In genomic region chr12:1496162-1496925, GRCh38 we compare ENCODE assay signal across 9 cellular contexts.
DNase-seq lines count a peak whose midpoint lies in the region; ATAC-seq and TF ChIP-seq lines count a peak whose summit lies in the region.
"Had no signal": no experiment of that assay in that cellular context is flagged by ENCODE, and none has a peak within 500 bp of the region (broad histone marks: within the 10 kb centered on the region; RNA-seq: fewer than 3 reads in every experiment).

No MANE protein-coding gene starts in this region.

- H3K4me2 ChIP-seq in mesendoderm (ENCODE audit: low read length) = no peak overlapping the region

- no peaks in the 10 kb centered on the region for H3K36me3 ChIP-seq in cardiac muscle cell
- no peaks in the 10 kb centered on the region for H3K36me3 ChIP-seq in mesendoderm (ENCODE audit: control insufficient read depth, insufficient read depth, low read length)

- no peak overlapping the region for H4K8ac ChIP-seq in mesendoderm (ENCODE audit: low read depth, low read length)

- no peak overlapping the region for H3K18ac ChIP-seq in mesendoderm (ENCODE audit: low read length)

- no peak overlapping the region for H3K4ac ChIP-seq in mesendoderm (ENCODE audit: low read depth, low read length)

- H3K4me3 ChIP-seq in cardiac muscle cell = no peak overlapping the region
- H3K4me3 ChIP-seq in mesendoderm (ENCODE audit: low read length) = no peak overlapping the region

- DNase-seq in GM04504 (ENCODE audit: low read depth) (peak; percentile 44), astrocyte of the hippocampus (ENCODE audit: low read depth, low spot score) (peak; percentile 48), cardiac muscle cell (ENCODE audit: low read depth in 1 of 2, low spot score in 1 of 2) (peak in 1 of 2 donors; percentile 36), sciatic nerve (ENCODE audit: low spot score) (no peak), SK-N-DZ (ENCODE audit: low spot score) (no peak), mesendoderm (no peak)
- DNase-seq: stimulated activated CD4-positive, alpha-beta T cell treated with anti-CD3 and anti-CD28 coated beads, Interleukin-1b, Interleukin-23, amount 100 ng/mL, for 48 hours had no signal

- H3K9me3 ChIP-seq in cardiac muscle cell (ENCODE audit: low read depth) = no peaks in the 10 kb centered on the region

- no peak overlapping the region for H2BK5ac ChIP-seq in mesendoderm (ENCODE audit: low read length)

- ATAC-seq in sciatic nerve = peak; percentile 20
- ATAC-seq in HG02970 (IDR thresholded peaks at IDR 0.05; ENCODE audit: low FRiP score, unreplicated experiment) = no peak
- no peak for ATAC-seq in HG03469 (IDR thresholded peaks at IDR 0.05; ENCODE audit: unreplicated experiment)

- no peak overlapping the region for H3K23ac ChIP-seq in mesendoderm (ENCODE audit: low read length)

- H2BK120ac ChIP-seq in mesendoderm (ENCODE audit: low read depth, low read length) = no peak overlapping the region

- H3K9ac ChIP-seq in mesendoderm (ENCODE audit: low read length) = no peak overlapping the region

- no peaks in the 10 kb centered on the region for H3K79me1 ChIP-seq in mesendoderm (ENCODE audit: low read length)

- H2BK15ac ChIP-seq in mesendoderm (replicated peaks; ENCODE audit: low read depth) = no peak overlapping the region

- no peaks in the 10 kb centered on the region for H3K79me2 ChIP-seq in mesendoderm (ENCODE audit: control insufficient read depth, insufficient read depth, low read length)

- intact Hi-C loops in sciatic nerve (cut with DNase I) = no loop called here

- H3K4me1 ChIP-seq in cardiac muscle cell (ENCODE audit: low read depth) (peaks cover 6% of the 10 kb centered on the region), mesendoderm (ENCODE audit: control insufficient read depth, low read depth, low read length) (peaks cover 3% of the 10 kb centered on the region)

- TF ChIP-seq CTCF in cardiac muscle cell (IDR thresholded peaks at IDR 0.05; ENCODE audit: low read depth, low read length) = no peak

- H3K27me3 ChIP-seq in cardiac muscle cell = no peaks in the 10 kb centered on the region
- no peaks in the 10 kb centered on the region for H3K27me3 ChIP-seq in mesendoderm (ENCODE audit: insufficient read depth, low read length, poor library complexity)

- no peak overlapping the region for H4K5ac ChIP-seq in mesendoderm (ENCODE audit: low read length)

- no peak overlapping the region for H3K56ac ChIP-seq in mesendoderm (ENCODE audit: low read length)

- H2AK5ac ChIP-seq in mesendoderm (ENCODE audit: low read length) = no peak overlapping the region

- WGBS in mesendoderm (ENCODE audit: extremely low coverage, insufficient coverage, low lambda C conversion rate) = no CpG with 5 or more reads among the region's 23 CpGs

- H3K27ac ChIP-seq in cardiac muscle cell = peak overlapping the region; percentile 67
- H3K27ac ChIP-seq in mesendoderm (ENCODE audit: low read depth, low read length) = no peak overlapping the region

Comparison
In these comparisons a context has a peak if more than half of its experiments do, and no peak if none do; other contexts are left out.
1. DNase-seq: peak in GM04504 (single experiment) and astrocyte of the hippocampus (single experiment); none in sciatic nerve (single experiment), SK-N-DZ (single experiment) and mesendoderm (single experiment).